Comparison of ENCODE assay signal across 10 cellular contexts in genomic region chr18:32769242-32770180, GRCh38. TPM values are rescaled to one million over a fixed set of nuclear protein-coding genes. Genes with fewer than 3 reads are reported as not detected.
A peak's percentile ranks its signal among the peaks of the same experiment; 100 is the strongest.
DNase-seq lines count a peak whose midpoint lies in the region; ATAC-seq and TF ChIP-seq lines count a peak whose summit lies in the region.
"Had no signal": no experiment of that assay in that cellular context is flagged by ENCODE, and none has a peak within 500 bp of the region (broad histone marks: within the 10 kb centered on the region; RNA-seq: fewer than 3 reads in every experiment).

No MANE protein-coding gene starts in this region.

- peak; percentile 20 for ATAC-seq in stimulated activated naive CD8-positive, alpha-beta T cell treated with anti-CD3 and anti-CD28 coated beads, Interleukin-15, Interleukin-2, amounts not matched to agents 100 U/mL and 50 U/mL, for 24 hours
- ATAC-seq: activated CD4-positive, CD25-positive, alpha-beta regulatory T cell treated with anti-CD3 and anti-CD28 coated beads, Interleukin-2, amount 50 U/mL, for 24 hours had no signal

- DNase-seq in NCI-H1417 (lab: John Stamatoyannopoulos, UW) (peak in 2 of 3 experiments; percentile 84 to 93), NCI-H1417 treated with DMSO at 0.1 percent for 48 hours (lab: John Stamatoyannopoulos, UW) (no peak), OCI-LY7 (ENCODE audit: low spot score) (peak; percentile 42), OCI-M2 (lab: John Stamatoyannopoulos, UW; ENCODE audit: unreplicated experiment) (no peak), foreskin melanocyte (no peak)
- DNase-seq in stimulated activated naive CD8-positive, alpha-beta T cell treated with anti-CD3 and anti-CD28 coated beads, Interleukin-15, Interleukin-2, amounts not matched to agents 100 U/mL and 50 U/mL, for 24 hours = peak; percentile 4
- no peak for DNase-seq in activated CD4-positive, alpha-beta T cell treated with anti-CD3 and anti-CD28 coated beads, Interleukin-2, amount 10 ng/mL, durations not matched to agents 24 days and 14 days

- BruUV-seq in OCI-LY7 (replicated peaks; lab: Mats Ljungman, UMichigan) = no TSS peak

- H3K4me1 Mint-ChIP-seq in activated CD4-positive, alpha-beta T cell treated with anti-CD3 and anti-CD28 coated beads, Interleukin-2, amount 10 ng/mL, durations not matched to agents 24 days and 14 days = peaks cover 2% of the 10 kb centered on the region

- no peaks in the 10 kb centered on the region for H3K9me3 Mint-ChIP-seq in activated CD4-positive, alpha-beta T cell treated with anti-CD3 and anti-CD28 coated beads, Interleukin-2, amount 10 ng/mL, durations not matched to agents 24 days and 14 days

- H3K27me3 Mint-ChIP-seq in activated CD4-positive, alpha-beta T cell treated with anti-CD3 and anti-CD28 coated beads, Interleukin-2, amount 10 ng/mL, durations not matched to agents 24 days and 14 days = peaks cover 46% of the 10 kb centered on the region

- H3K4me2 ChIP-seq in OCI-LY7 (ENCODE audit: low read length) = peak overlapping the region; percentile 88

- peaks cover 1% of the 10 kb centered on the region for H3K36me3 Mint-ChIP-seq in activated CD4-positive, alpha-beta T cell treated with anti-CD3 and anti-CD28 coated beads, Interleukin-2, amount 10 ng/mL, durations not matched to agents 24 days and 14 days (ENCODE audit: low read depth)

- no peak overlapping the region for H3K4me3 Mint-ChIP-seq in activated CD4-positive, alpha-beta T cell treated with anti-CD3 and anti-CD28 coated beads, Interleukin-2, amount 10 ng/mL, durations not matched to agents 24 days and 14 days

- CTCF ChIA-PET in OCI-LY7 (lab: Charles Lee; ENCODE audit: unreplicated experiment) = interaction anchor here (0.7 kb wide), 1 partner anchor 21 kb away, joined by 4 read pairs; no protein-coding TSS in a partner anchor

- H3K27ac ChIP-seq in OCI-LY7 (ENCODE audit: low read depth, low read length, poor library complexity, severe bottlenecking) (no peak overlapping the region), iPS-18a (ENCODE audit: low read length) (no peak overlapping the region)

- intact Hi-C loops in OCI-LY7 (cut with micrococcal nuclease; ENCODE audit: unreplicated experiment) = loop anchor here (5.0 kb wide), 1 partner anchor 153 kb away; no protein-coding TSS in a partner anchor
- intact Hi-C loops in activated CD4-positive, alpha-beta T cell treated with anti-CD3 and anti-CD28 coated beads, Interleukin-2, amount 10 ng/mL, durations not matched to agents 24 days and 14 days (cut with micrococcal nuclease) = no loop called here

- no peaks in the 10 kb centered on the region for H3K9me2 ChIP-seq in OCI-LY7 (ENCODE audit: insufficient read depth, low read length)

- H3K27ac Mint-ChIP-seq in activated CD4-positive, alpha-beta T cell treated with anti-CD3 and anti-CD28 coated beads, Interleukin-2, amount 10 ng/mL, durations not matched to agents 24 days and 14 days = no peak overlapping the region

- 0 out of 2 replicates have a peak, but pooled peaks have one; percentile 15 for TF ChIP-seq CTCF in OCI-LY7 (conservative IDR thresholded peaks at IDR 0.05; ENCODE audit: low read length)

- peak overlapping the region; percentile 39 for H3K9ac ChIP-seq in iPS-18a (ENCODE audit: low read length)

- H3K79me2 ChIP-seq in OCI-LY7 (ENCODE audit: insufficient read depth, low read depth, low read length) = no peaks in the 10 kb centered on the region

- H3K9me3 ChIP-seq in OCI-LY7 (ENCODE audit: low read length) (no peaks in the 10 kb centered on the region), iPS-18a (ENCODE audit: control insufficient read depth, low read depth, low read length) (no peaks in the 10 kb centered on the region)

- H3K4me1 ChIP-seq in OCI-LY7 (ENCODE audit: insufficient read depth, low read length, poor library complexity, severe bottlenecking) (peaks cover 42% of the 10 kb centered on the region), iPS-18a (ENCODE audit: control insufficient read depth, low read depth, low read length) (peaks cover 31% of the 10 kb centered on the region)

- H2AFZ ChIP-seq in OCI-LY7 (ENCODE audit: low read length) = no peak overlapping the region

- peak overlapping the region; percentile 70 for H3K4me3 ChIP-seq in OCI-LY7 (ENCODE audit: low read depth, low read length, poor library complexity, severe bottlenecking)
- peak overlapping the region; percentile 88 for H3K4me3 ChIP-seq in iPS-18a (ENCODE audit: low read length)

- H3K27me3 ChIP-seq in iPS-18a (ENCODE audit: control insufficient read depth, insufficient read depth, low read length) = peaks cover 55% of the 10 kb centered on the region

- H3K36me3 ChIP-seq in OCI-LY7 (ENCODE audit: insufficient read depth, low read length) = no peaks in the 10 kb centered on the region
- H3K36me3 ChIP-seq in iPS-18a (ENCODE audit: control insufficient read depth, low read depth, low read length) = no peaks in the 10 kb centered on the region

- POLR2A ChIA-PET in OCI-LY7 (lab: Charles Lee) = interaction anchor here (0.7 kb wide), 1 partner anchor 10 kb away, joined by 3 read pairs; no protein-coding TSS in a partner anchor

- no peaks in the 10 kb centered on the region for H4K20me1 ChIP-seq in OCI-LY7 (ENCODE audit: insufficient read depth, low read length)

RNA-seq across cellular contexts. Expression of gene KLHL14, which starts 3.3 kb away (rescaled TPM):
- total RNA-seq in OCI-LY7 (2014; rRNA removed; shearing (Covaris generic)) = 1.4 and 2.8 TPM in 2 replicates
- 0.33 and 0.57 TPM in 2 replicates for total RNA-seq in OCI-LY7 (2022)
- total RNA-seq in activated CD4-positive, alpha-beta T cell treated with anti-CD3 and anti-CD28 coated beads, Interleukin-2, amount 10 ng/mL, durations not matched to agents 24 days and 14 days = not detected in 2 replicates
- total RNA-seq: HT1080 had no signal

Comparison
In these comparisons a context has a peak if more than half of its experiments do, and no peak if none do; other contexts are left out.
1. DNase-seq: peak in NCI-H1417 (2 of 3), OCI-LY7 (single experiment) and stimulated activated naive CD8-positive, alpha-beta T cell treated with anti-CD3 and anti-CD28 coated beads, Interleukin-15, Interleukin-2, amounts not matched to agents 100 U/mL and 50 U/mL, for 24 hours (single experiment); none in NCI-H1417 treated with DMSO at 0.1 percent for 48 hours (single experiment), OCI-M2 (single experiment), foreskin melanocyte (single experiment) and activated CD4-positive, alpha-beta T cell treated with anti-CD3 and anti-CD28 coated beads, Interleukin-2, amount 10 ng/mL, durations not matched to agents 24 days and 14 days (single experiment).